ENCODE assay signal across 18 cellular contexts in the genomic region with DNA sequence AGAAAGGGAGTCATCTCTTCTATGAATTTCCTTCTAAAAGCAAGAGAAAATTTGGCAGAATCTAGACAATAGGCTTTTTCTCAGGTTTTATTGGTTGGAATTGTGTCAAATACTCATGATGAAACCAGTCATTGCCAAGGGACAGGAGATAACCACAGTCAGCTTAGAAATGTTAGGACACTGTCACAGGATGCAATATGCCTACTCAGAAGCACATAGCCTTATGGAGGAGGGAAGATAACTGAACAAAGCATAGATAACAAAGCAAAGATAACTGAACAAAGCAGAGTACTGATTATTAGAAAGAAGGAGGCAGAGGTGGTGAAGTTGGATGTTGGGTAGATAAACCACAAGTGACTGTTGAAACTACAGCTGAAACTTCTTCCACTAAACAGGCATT.
"Had no signal": no experiment of that assay in that cellular context is flagged by ENCODE, and none has a peak within 500 bp of the region (broad histone marks: within the 10 kb centered on the region; RNA-seq: fewer than 3 reads in every experiment).

No MANE protein-coding gene starts in this region.

- DNase-seq: activated CD4-positive, alpha-beta memory T cell treated with anti-CD3 and anti-CD28 coated beads for 36 hours; activated CD4-positive, alpha-beta T cell treated with anti-CD3 and anti-CD28 coated beads for 36 hours; activated CD8-positive, alpha-beta memory T cell treated with anti-CD3 and anti-CD28 coated beads, Interleukin-2, amount 10 ng/mL, durations not matched to agents 7 days and 5 days; activated effector memory CD4-positive, alpha-beta T cell treated with Interleukin-2 at 50 U/mL for 16 hours; activated T-cell treated with anti-CD3 and anti-CD28 coated beads, Interleukin-2, amount 50 U/mL, for 1 hour; amniotic stem cell; effector memory CD4-positive, alpha-beta T cell; mucosa of descending colon; naive thymus-derived CD8-positive, alpha-beta T cell; T-helper 1 cell; T1000 had no signal

- H3K36me3 ChIP-seq: thoracic aorta had no signal

- H3K4me2 ChIP-seq: hepatocyte had no signal

- H3K36me3 Mint-ChIP-seq: activated CD4-positive, alpha-beta memory T cell treated with anti-CD3 and anti-CD28 coated beads for 36 hours; activated CD8-positive, alpha-beta memory T cell treated with anti-CD3 and anti-CD28 coated beads, Interleukin-2, amount 10 ng/mL, durations not matched to agents 7 days and 5 days; activated naive CD4-positive, alpha-beta T cell treated with anti-CD3 and anti-CD28 coated beads, Interleukin-2, amount 50 U/mL, for 72 hours; brain; naive thymus-derived CD8-positive, alpha-beta T cell; stimulated activated effector memory CD8-positive, alpha-beta T cell treated with anti-CD3 and anti-CD28 coated beads, Interleukin-12 subunit alpha, Interleukin-12 subunit beta, amount 100 ng/mL, for 72 hours had no signal

- H3K4me3 ChIP-seq: hepatocyte, mucosa of descending colon, thoracic aorta had no signal

- H3K9me3 Mint-ChIP-seq: activated CD4-positive, alpha-beta memory T cell treated with anti-CD3 and anti-CD28 coated beads for 36 hours; activated naive CD4-positive, alpha-beta T cell treated with anti-CD3 and anti-CD28 coated beads, Interleukin-2, amount 50 U/mL, for 72 hours; brain; dendritic cell treated with granulocyte-macrophage colony-stimulating factor and Interleukin-4, amounts not matched to agents 40 ng/mL and 50 ng/mL, for 4 days; naive thymus-derived CD8-positive, alpha-beta T cell; stimulated activated effector memory CD8-positive, alpha-beta T cell treated with anti-CD3 and anti-CD28 coated beads, Interleukin-12 subunit alpha, Interleukin-12 subunit beta, amount 100 ng/mL, for 72 hours had no signal

- ATAC-seq: activated CD4-positive, alpha-beta T cell treated with anti-CD3 and anti-CD28 coated beads for 36 hours; activated CD8-positive, alpha-beta memory T cell treated with anti-CD3 and anti-CD28 coated beads, Interleukin-2, amount 10 ng/mL, durations not matched to agents 7 days and 5 days; activated naive CD4-positive, alpha-beta T cell treated with anti-CD3 and anti-CD28 coated beads, Interleukin-2, amount 50 U/mL, for 72 hours; left lobe of liver; mucosa of descending colon; naive thymus-derived CD8-positive, alpha-beta T cell; stimulated activated effector memory CD8-positive, alpha-beta T cell treated with anti-CD3 and anti-CD28 coated beads, Interleukin-12 subunit alpha, Interleukin-12 subunit beta, amount 100 ng/mL, for 72 hours had no signal

- H3K4me3 Mint-ChIP-seq: activated CD4-positive, alpha-beta memory T cell treated with anti-CD3 and anti-CD28 coated beads for 36 hours; activated CD4-positive, alpha-beta T cell treated with anti-CD3 and anti-CD28 coated beads for 36 hours; activated CD8-positive, alpha-beta memory T cell treated with anti-CD3 and anti-CD28 coated beads, Interleukin-2, amount 10 ng/mL, durations not matched to agents 7 days and 5 days; brain; dendritic cell treated with granulocyte-macrophage colony-stimulating factor and Interleukin-4, amounts not matched to agents 40 ng/mL and 50 ng/mL, for 4 days; naive thymus-derived CD8-positive, alpha-beta T cell; stimulated activated effector memory CD8-positive, alpha-beta T cell treated with anti-CD3 and anti-CD28 coated beads, Interleukin-12 subunit alpha, Interleukin-12 subunit beta, amount 100 ng/mL, for 72 hours had no signal

- H3K27ac ChIP-seq: hepatocyte, thoracic aorta had no signal

- H2AFZ ChIP-seq: hepatocyte had no signal

- H3K27me3 Mint-ChIP-seq: activated CD4-positive, alpha-beta memory T cell treated with anti-CD3 and anti-CD28 coated beads for 36 hours; activated CD4-positive, alpha-beta T cell treated with anti-CD3 and anti-CD28 coated beads for 36 hours; activated CD8-positive, alpha-beta memory T cell treated with anti-CD3 and anti-CD28 coated beads, Interleukin-2, amount 10 ng/mL, durations not matched to agents 7 days and 5 days; brain; dendritic cell treated with granulocyte-macrophage colony-stimulating factor and Interleukin-4, amounts not matched to agents 40 ng/mL and 50 ng/mL, for 4 days had no signal

- H3K27me3 ChIP-seq: hepatocyte had no signal

- H3K4me1 Mint-ChIP-seq: activated CD4-positive, alpha-beta T cell treated with anti-CD3 and anti-CD28 coated beads for 36 hours; activated CD8-positive, alpha-beta memory T cell treated with anti-CD3 and anti-CD28 coated beads, Interleukin-2, amount 10 ng/mL, durations not matched to agents 7 days and 5 days; naive thymus-derived CD8-positive, alpha-beta T cell; stimulated activated effector memory CD8-positive, alpha-beta T cell treated with anti-CD3 and anti-CD28 coated beads, Interleukin-12 subunit alpha, Interleukin-12 subunit beta, amount 100 ng/mL, for 72 hours had no signal

- H3K27ac Mint-ChIP-seq: activated CD4-positive, alpha-beta memory T cell treated with anti-CD3 and anti-CD28 coated beads for 36 hours; activated CD4-positive, alpha-beta T cell treated with anti-CD3 and anti-CD28 coated beads for 36 hours; activated CD8-positive, alpha-beta memory T cell treated with anti-CD3 and anti-CD28 coated beads, Interleukin-2, amount 10 ng/mL, durations not matched to agents 7 days and 5 days; activated naive CD4-positive, alpha-beta T cell treated with anti-CD3 and anti-CD28 coated beads, Interleukin-2, amount 50 U/mL, for 72 hours; brain; dendritic cell treated with granulocyte-macrophage colony-stimulating factor and Interleukin-4, amounts not matched to agents 40 ng/mL and 50 ng/mL, for 4 days; naive thymus-derived CD8-positive, alpha-beta T cell; stimulated activated effector memory CD8-positive, alpha-beta T cell treated with anti-CD3 and anti-CD28 coated beads, Interleukin-12 subunit alpha, Interleukin-12 subunit beta, amount 100 ng/mL, for 72 hours had no signal

- H3K9me3 ChIP-seq: mucosa of descending colon, thoracic aorta had no signal

- H3K79me2 ChIP-seq: hepatocyte had no signal
